Comparison of ENCODE assay signal across 21 cellular contexts in the genomic region with DNA sequence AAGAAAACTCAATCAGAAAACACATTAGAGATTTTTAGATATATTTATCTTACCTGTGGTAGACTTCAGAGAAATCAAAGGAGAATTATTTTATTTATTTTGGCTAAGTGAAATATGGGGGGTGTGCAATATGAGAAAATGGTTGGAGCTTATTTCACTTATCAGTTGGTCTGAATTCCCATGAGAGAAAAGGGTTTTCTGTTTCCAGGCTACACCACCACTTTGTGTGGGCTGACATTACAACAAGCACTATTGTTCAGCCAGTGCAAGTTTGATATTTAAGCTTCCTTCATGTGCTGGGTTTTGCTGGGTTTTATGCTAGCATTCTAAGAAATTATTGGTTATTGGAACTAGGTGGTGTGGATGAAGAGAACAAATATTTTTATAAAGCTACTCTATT. TPM values are rescaled to one million over a fixed set of nuclear protein-coding genes. Genes with fewer than 3 reads are reported as not detected.
DNase-seq lines count a peak whose midpoint lies in the region; ATAC-seq, FAIRE-seq and TF ChIP-seq lines count a peak whose summit lies in the region.
"Had no signal": no experiment of that assay in that cellular context is flagged by ENCODE, and none has a peak within 500 bp of the region (broad histone marks: within the 10 kb centered on the region; RNA-seq: fewer than 3 reads in every experiment).

No MANE protein-coding gene starts in this region.

- no peak overlapping the region for H3K27ac ChIP-seq in GM12878 (ENCODE audit: control insufficient read depth, insufficient read depth)
- H3K27ac ChIP-seq in substantia nigra (ENCODE audit: low read depth, low read length, poor library complexity, severe bottlenecking) = peak overlapping the region; percentile 4
- H3K27ac ChIP-seq: Peyer's patch had no signal

- intact Hi-C loops in GM12878 (cut with micrococcal nuclease; ENCODE audit: unreplicated experiment) = no loop called here

- H3K9me3 ChIP-seq in GM12878 (replicated peaks; ENCODE audit: control insufficient read depth, insufficient read depth, low read length) = peaks cover 4% of the 10 kb centered on the region
- H3K9me3 ChIP-seq: BE2C had no signal

- CTCF ChIA-PET in GM12878 (lab: Yijun Ruan, JAX) = interaction anchor here (0.7 to 2.5 kb wide), 3 partner anchors 8 to 14 kb away, joined by 3 to 37 read pairs (median 6); no protein-coding TSS in a partner anchor

- no peak for TF ChIP-seq RAD21 in GM12878 (IDR thresholded peaks at IDR 0.05; ENCODE audit: insufficient read depth, low read depth, low read length)

- SMC1A ChIA-PET in GM12878 (lab: Charles Lee; ENCODE audit: uncharacterized antibody, unreplicated experiment) = interaction anchor here (1.1 to 2.5 kb wide), 4 partner anchors 9 to 50 kb away, joined by 3 to 26 read pairs (median 4); no protein-coding TSS in a partner anchor

- TF ChIP-seq POLR2A in NB4 (IDR thresholded peaks at IDR 0.05; ENCODE audit: extremely low read depth, insufficient read length) (no peak), GM12878 (IDR thresholded peaks at IDR 0.05; ENCODE audit: low read depth, low read length) (no peak)

- H3K79me2 ChIP-seq in GM12878 (ENCODE audit: control insufficient read depth, insufficient read depth, low read length) = peaks cover 2% of the 10 kb centered on the region; the same call in 1 of the 2 replicates

- no TSS peak for BruUV-seq in GM12878 (replicated peaks; lab: Mats Ljungman, UMichigan)

- TF ChIP-seq CTCF in NB4 (IDR thresholded peaks at IDR 0.05; ENCODE audit: low read depth, low read length) (no peak), GM12878 (IDR thresholded peaks at IDR 0.05 in 2 of 3, conservative IDR thresholded peaks at IDR 0.05 in 1 of 3; ENCODE audit: control insufficient read depth in 2 of 3, extremely low read depth in 1 of 3, insufficient read depth in 1 of 3, low read depth in 3 of 3, low read length in 3 of 3) (no peak)

- no peak overlapping the region for H3K4me3 ChIP-seq in NB4 (ENCODE audit: low read depth, low read length)
- H3K4me3 ChIP-seq in GM12878 = no peak overlapping the region
- H3K4me3 ChIP-seq: Peyer's patch had no signal

- FAIRE-seq in GM12878 (lab: Jason Lieb, UNC) = no peak

- no peak overlapping the region for H3K9ac ChIP-seq in GM12878 (ENCODE audit: control insufficient read depth, insufficient read depth, low read length)

- TF ChIP-seq EP300 in GM12878 (IDR thresholded peaks at IDR 0.05; ENCODE audit: borderline replicate concordance in 1 of 2, control insufficient read depth in 1 of 2, low read depth in 2 of 2, low read length in 2 of 2) = no peak

- POLR2A ChIA-PET in GM12878 (lab: Charles Lee) = no interaction called here

- in situ Hi-C loops in GM12878 (cut with MboI) = no loop called here

- RAD21 ChIA-PET in GM12878 (lab: Charles Lee; ENCODE audit: unreplicated experiment) = interaction anchor here (0.9 to 1.6 kb wide), 3 partner anchors 8 to 12 kb away, joined by 3 to 7 read pairs (median 4); no protein-coding TSS in a partner anchor

- no peaks in the 10 kb centered on the region for H3K4me1 ChIP-seq in GM12878 (ENCODE audit: control insufficient read depth, insufficient read depth, low read length)
- H3K4me1 ChIP-seq: BE2C, Peyer's patch had no signal

- H3K36me3 ChIP-seq in GM12878 (ENCODE audit: control insufficient read depth in 2 of 2, insufficient read depth in 2 of 2, low read length in 1 of 2) = peaks cover 2 to 7% of the 10 kb centered on the region in 2 experiments; a peak in 2 of 4 replicates
- H3K36me3 ChIP-seq: BE2C had no signal

- H3K27me3 ChIP-seq in GM12878 (replicated peaks in 1 of 2; ENCODE audit: control insufficient read depth in 2 of 2, insufficient read depth in 2 of 2, low read length in 1 of 2) = no peaks in the 10 kb centered on the region
- H3K27me3 ChIP-seq: BE2C, Peyer's patch had no signal

- ATAC-seq in GM12878 = no peak
- ATAC-seq in GM19455 (IDR thresholded peaks at IDR 0.05; ENCODE audit: unreplicated experiment) = no peak
- no peak for ATAC-seq in HG02759 (IDR thresholded peaks at IDR 0.05; ENCODE audit: unreplicated experiment)

- H2AFZ ChIP-seq in GM12878 (ENCODE audit: control insufficient read depth, low read depth, low read length) = no peak overlapping the region

- no peaks in the 10 kb centered on the region for H4K20me1 ChIP-seq in GM12878 (ENCODE audit: control insufficient read depth, insufficient read depth)

- peak; percentile 9 for DNase-seq in NB4 (ENCODE audit: low read depth)
- DNase-seq in GM12878 (ENCODE audit: low read depth, low spot score) = no peak
- DNase-seq in foreskin melanocyte = peak; percentile 64
- peak in 3 of 49 donors; percentile 4 to 52 (median 5) for DNase-seq in substantia nigra (lab: John Stamatoyannopoulos, UW)
- no peak for DNase-seq in stimulated activated CD8-positive, alpha-beta memory T cell treated with anti-CD3 and anti-CD28 coated beads, Interleukin-4, amount 100 ng/mL, for 48 hours
- DNase-seq: ACHN; BE2C; CD8-positive, alpha-beta memory T cell; DMS 273 treated with DMSO at 0.1 percent for 48 hours; HFFc6; KG1; NCI-H1092; NCI-H345; NCI-H748 treated with DMSO at 0.1 percent for 48 hours; Peyer's patch; Right ventricle myocardium superior had no signal

- H3K4me2 ChIP-seq in GM12878 (ENCODE audit: control insufficient read depth, insufficient read depth) = no peak overlapping the region

TF ChIP-seq in GM12878, 131 proteins besides CTCF, POLR2A, EP300 and RAD21:
- TF ChIP-seq MEF2B (IDR thresholded peaks at IDR 0.05; ENCODE audit: partially characterized antibody, poor library complexity, severe bottlenecking) (peak; percentile 78), GABPA (IDR thresholded peaks at IDR 0.05; ENCODE audit: low read depth) (no peak)

RNA-seq across cellular contexts. Expression of gene RMND5A, which starts 33.5 kb away (rescaled TPM):
- 21.6 and 22.0 TPM in 2 replicates for total RNA-seq in GM12878 (2013; cell fraction: nucleolus; rRNA removed)
- total RNA-seq in GM12878 (2014; rRNA removed) = 26.9 and 31.8 TPM in 2 replicates
- 27.0 and 29.1 TPM in 2 replicates for total RNA-seq in GM12878 (2014; rRNA removed; fragmentation: Illumina TruSeq; extraction: Trizol)
- 25.5 and 28.2 TPM in 2 replicates for total RNA-seq in GM12878 (2021)
- polyA plus RNA-seq in GM12878 (2011; ENCODE audit: low read depth) = 8.3 TPM
- 31.3 and 38.3 TPM in 2 replicates for polyA plus RNA-seq in GM12878 (2011; rRNA removed)
- polyA plus RNA-seq in GM12878 (2011; cell fraction: cytosol; rRNA removed) = 23.0 and 29.4 TPM in 2 replicates
- 9.1 and 10.2 TPM in 2 replicates for polyA plus RNA-seq in GM12878 (2011; cell fraction: nucleus; rRNA removed)
- polyA plus RNA-seq in GM12878 (2012) = 11.5 and 13.1 TPM in 2 replicates
- polyA plus RNA-seq in GM12878 (2014; fragmentation: Illumina TruSeq; extraction: Trizol) = 31.2 and 33.6 TPM in 2 replicates
- polyA plus RNA-seq in GM12878 (2014; fragmentation: Nextera tagmentation; extraction: Ambion mirVana) = 10 to 100 TPM in 1 of 2 experiments, 1 to 10 TPM in 1; 8.3 to 10.2 TPM
- polyA plus RNA-seq in GM12878 (2014; rRNA removed) = 19.4 and 20.9 TPM in 2 replicates
- 10 to 100 TPM; 12.7 to 18.8 TPM for polyA plus RNA-seq in GM12878 (2016; fragmentation: Nextera tagmentation; extraction: Ambion mirVana)
- polyA minus RNA-seq in GM12878 (2011; rRNA and poly(A)+ RNA removed) = 32.8 and 46.1 TPM in 2 replicates
- polyA minus RNA-seq in GM12878 (2011; cell fraction: cytosol; rRNA and poly(A)+ RNA removed) = 16.3 and 19.5 TPM in 2 replicates
- 8.3 and 13.8 TPM in 2 replicates for polyA minus RNA-seq in GM12878 (2011; cell fraction: nucleus; rRNA and poly(A)+ RNA removed)

RNA-seq across cellular contexts. Expression of gene CD8A, which starts 37.1 kb away (rescaled TPM):
- total RNA-seq in GM12878 (2013; cell fraction: nucleolus; rRNA removed) = 0.19 and 0.24 TPM in 2 replicates
- total RNA-seq in GM12878 (2014; rRNA removed) = not detected in 2 replicates
- not detected in 2 replicates for total RNA-seq in GM12878 (2014; rRNA removed; fragmentation: Illumina TruSeq; extraction: Trizol)
- total RNA-seq in GM12878 (2021) = 0.13 and 0.15 TPM in 2 replicates
- polyA plus RNA-seq in GM12878 (2011; ENCODE audit: low read depth) = not detected
- polyA plus RNA-seq in GM12878 (2011; rRNA removed) = 0.30 and 0.43 TPM in 2 replicates
- polyA plus RNA-seq in GM12878 (2011; cell fraction: cytosol; rRNA removed) = 0.21 and 0.25 TPM in 2 replicates
- 0.19 and 0.27 TPM in 2 replicates for polyA plus RNA-seq in GM12878 (2011; cell fraction: nucleus; rRNA removed)
- polyA plus RNA-seq in GM12878 (2012) = 0.08 TPM in 1 of 2 replicates, not detected in the other
- not detected in 2 replicates for polyA plus RNA-seq in GM12878 (2014; fragmentation: Illumina TruSeq; extraction: Trizol)
- not detected for polyA plus RNA-seq in GM12878 (2014; fragmentation: Nextera tagmentation; extraction: Ambion mirVana)
- polyA plus RNA-seq in GM12878 (2014; rRNA removed) = not detected in 2 replicates
- polyA plus RNA-seq in GM12878 (2016; fragmentation: Nextera tagmentation; extraction: Ambion mirVana) = not detected
- polyA minus RNA-seq in GM12878 (2011; rRNA and poly(A)+ RNA removed) = 0.15 and 0.41 TPM in 2 replicates
- polyA minus RNA-seq in GM12878 (2011; cell fraction: cytosol; rRNA and poly(A)+ RNA removed) = not detected in 2 replicates
- not detected in 2 replicates for polyA minus RNA-seq in GM12878 (2011; cell fraction: nucleus; rRNA and poly(A)+ RNA removed)
- total RNA-seq: Daoy, H4, HFFc6, M059J had no signal

Comparison
In these comparisons a context has a peak if more than half of its experiments do, and no peak if none do; other contexts are left out.
1. DNase-seq: peak in NB4 (single experiment) and foreskin melanocyte (single experiment); none in GM12878 (single experiment) and stimulated activated CD8-positive, alpha-beta memory T cell treated with anti-CD3 and anti-CD28 coated beads, Interleukin-4, amount 100 ng/mL, for 48 hours (single experiment).